ENCODE assay signal across 1 cellular context in genomic region chr3:194928831-194929594, GRCh38.
TF ChIP-seq lines count a peak whose summit lies in the region.

No MANE protein-coding gene starts in this region.

TF ChIP-seq in H1, 55 proteins besides CTCF, POLR2A, EP300 and RAD21 (continued from another document):
- TF ChIP-seq E2F6 (IDR thresholded peaks at IDR 0.05): peak; percentile 96
- TF ChIP-seq GABPA (IDR thresholded peaks at IDR 0.05; ENCODE audit: borderline replicate concordance, insufficient read depth, low read length): peak; percentile 44; the same call in 1 of the 2 replicates
- TF ChIP-seq POLR2AphosphoS5 (IDR thresholded peaks at IDR 0.05; ENCODE audit: low read depth, low read length): peak; percentile 93
- TF ChIP-seq TBP (IDR thresholded peaks at IDR 0.05; ENCODE audit: low read depth, low read length): no peak
- TF ChIP-seq SP2 (IDR thresholded peaks at IDR 0.05; ENCODE audit: low read length): no peak
- no peak; the same call in 1 of the 2 replicates for TF ChIP-seq ATF2 (IDR thresholded peaks at IDR 0.05; ENCODE audit: low read length)
- peak; percentile 89 for TF ChIP-seq TCF12 (IDR thresholded peaks at IDR 0.05; ENCODE audit: low read depth, low read length)
- 0 out of 4 replicates have a peak, but pooled peaks of 1 of the 2 experiments have one; percentile 10 for TF ChIP-seq HDAC2 (IDR thresholded peaks at IDR 0.05; ENCODE audit: borderline replicate concordance in 1 of 2, low read depth in 2 of 2, low read length in 2 of 2)
- 0 out of 4 replicates have a peak, but pooled peaks of 1 of the 2 experiments have one; percentile 45 for TF ChIP-seq SIN3A (conservative IDR thresholded peaks at IDR 0.05 in 1 of 2, IDR thresholded peaks at IDR 0.05 in 1 of 2; ENCODE audit: low read depth in 1 of 2, low read length in 2 of 2)
- TF ChIP-seq BACH1 (IDR thresholded peaks at IDR 0.05; ENCODE audit: low read length): 0 out of 2 replicates have a peak, but pooled peaks have one; percentile 14
- 0 out of 2 replicates have a peak, but pooled peaks have one; percentile 13 for TF ChIP-seq SP1 (IDR thresholded peaks at IDR 0.05; ENCODE audit: low read depth, low read length)
- TF ChIP-seq KDM1A (IDR thresholded peaks at IDR 0.05; ENCODE audit: borderline replicate concordance, low read length): peak; percentile 63; the same call in 1 of the 2 replicates
- 0 out of 2 replicates have a peak, but pooled peaks have one; percentile 36 for TF ChIP-seq POU5F1 (IDR thresholded peaks at IDR 0.05; ENCODE audit: low read depth, low read length)
- peak; percentile 59 for TF ChIP-seq SRF (IDR thresholded peaks at IDR 0.05; ENCODE audit: low read depth, low read length)
- peak; percentile 98 for TF ChIP-seq TAF7 (optimal IDR thresholded peaks at IDR 0.05; ENCODE audit: borderline replicate concordance, low read depth, low read length)
- no peak for TF ChIP-seq ZNF274 (IDR thresholded peaks at IDR 0.05; ENCODE audit: borderline replicate concordance, extremely low read depth, low read length)
- TF ChIP-seq MAFK (IDR thresholded peaks at IDR 0.05; ENCODE audit: low read depth, low read length): no peak
- TF ChIP-seq RFX5 (IDR thresholded peaks at IDR 0.05; ENCODE audit: borderline replicate concordance, low read depth, low read length): no peak
- TF ChIP-seq CREB1 (IDR thresholded peaks at IDR 0.05): peak; percentile 72
- no peak for TF ChIP-seq KDM4A (IDR thresholded peaks at IDR 0.05; ENCODE audit: low read depth, low read length, severe bottlenecking)
- no peak for TF ChIP-seq KDM5A (IDR thresholded peaks at IDR 0.05; ENCODE audit: low read length)
- TF ChIP-seq CTBP2 (IDR thresholded peaks at IDR 0.05; ENCODE audit: borderline replicate concordance, insufficient read depth, insufficient read length, low read length): no peak
- TF ChIP-seq RNF2 (IDR thresholded peaks at IDR 0.05; ENCODE audit: borderline replicate concordance, low read depth, low read length, missing control alignments, poor library complexity, severe bottlenecking): no peak
- peak; percentile 86 for TF ChIP-seq JUND (IDR thresholded peaks at IDR 0.05; ENCODE audit: low read length)
- TF ChIP-seq BCL11A (IDR thresholded peaks at IDR 0.05; ENCODE audit: low read depth in 2 of 2, low read length in 2 of 2): no peak
- TF ChIP-seq YY1 (IDR thresholded peaks at IDR 0.05; ENCODE audit: low read depth, low read length): peak; percentile 85
- TF ChIP-seq TEAD4 (IDR thresholded peaks at IDR 0.05; ENCODE audit: low read depth, low read length): peak; percentile 44; the same call in 1 of the 2 replicates
- TF ChIP-seq MAX (IDR thresholded peaks at IDR 0.05): peak; percentile 96
- TF ChIP-seq USF2 (IDR thresholded peaks at IDR 0.05; ENCODE audit: low read length): peak; percentile 83
- peak; percentile 98 for TF ChIP-seq ATF3 (IDR thresholded peaks at IDR 0.05; ENCODE audit: insufficient read depth, low read depth, low read length)
TF ChIP-seq in H1: peak in this region for 20.
